Comparison of ENCODE assay signal across 22 cellular contexts in the genomic region with DNA sequence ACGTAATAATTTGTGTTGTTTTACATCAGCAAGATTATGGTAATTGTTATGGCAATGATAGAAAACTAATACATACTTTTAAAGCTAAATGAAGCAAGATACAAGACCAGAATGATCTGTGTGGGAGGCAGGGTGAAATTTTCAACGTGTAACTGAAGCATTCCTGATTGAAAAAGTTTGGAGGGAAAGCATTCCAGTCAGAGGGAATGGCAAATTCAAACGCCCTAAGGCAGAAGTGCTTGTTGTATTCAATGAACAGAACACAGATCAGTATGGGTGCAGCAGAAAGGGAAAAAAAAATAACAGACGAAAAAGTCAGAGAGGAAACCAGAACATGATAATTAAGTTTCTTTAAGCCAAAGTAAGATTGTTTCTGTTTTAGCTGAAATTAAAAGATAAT.
"Had no signal": no experiment of that assay in that cellular context is flagged by ENCODE, and none has a peak within 500 bp of the region (broad histone marks: within the 10 kb centered on the region; RNA-seq: fewer than 3 reads in every experiment).

No MANE protein-coding gene starts in this region.

- H3K36me3 ChIP-seq: gastroesophageal sphincter, left lung, transverse colon had no signal

- H3K9me3 Mint-ChIP-seq: activated T-helper 17 cell treated with anti-CD3 and anti-CD28 coated beads, Interleukin-2, amount 50 U/mL, for 72 hours had no signal

- H3K36me3 Mint-ChIP-seq: naive thymus-derived CD4-positive, alpha-beta T cell had no signal

- H3K27ac Mint-ChIP-seq: activated T-helper 17 cell treated with anti-CD3 and anti-CD28 coated beads, Interleukin-2, amount 50 U/mL, for 72 hours; naive thymus-derived CD4-positive, alpha-beta T cell; progenitor cell of endocrine pancreas had no signal

- H3K27me3 ChIP-seq: gastroesophageal sphincter, left lung, transverse colon had no signal

- H3K4me3 Mint-ChIP-seq: activated T-helper 17 cell treated with anti-CD3 and anti-CD28 coated beads, Interleukin-2, amount 50 U/mL, for 72 hours; naive thymus-derived CD4-positive, alpha-beta T cell had no signal

- H3K4me1 ChIP-seq: gastroesophageal sphincter, left lung, transverse colon had no signal

- DNase-seq: activated CD4-positive, alpha-beta T cell treated with anti-CD3 and anti-CD28 coated beads for 1 hour; activated CD4-positive, alpha-beta T cell treated with anti-CD3 and anti-CD28 coated beads, Interleukin-2, amount 50 U/mL, for 4 hours; activated naive CD4-positive, alpha-beta T cell treated with Interleukin-2 at 50 U/mL for 16 hours; aorta; dermis blood vessel endothelial cell; left lung; mammary epithelial cell; mucosa of descending colon; naive thymus-derived CD4-positive, alpha-beta T cell; nucleus accumbens; right cardiac atrium; stimulated activated CD4-positive, alpha-beta T cell treated with anti-CD3 and anti-CD28 coated beads, Interleukin-15, amount 100 ng/mL, for 24 hours; stimulated activated CD4-positive, alpha-beta T cell treated with anti-CD3 and anti-CD28 coated beads, Interleukin-4, amount 100 ng/mL, for 1 hour; stimulated activated naive CD4-positive, alpha-beta T cell treated with Interleukin-2 at 50 U/mL for 16 hours; substantia nigra; T-helper 1 cell; T1000; transverse colon had no signal

- H3K9me3 ChIP-seq: gastroesophageal sphincter, mucosa of descending colon, transverse colon had no signal

- H3K27me3 Mint-ChIP-seq: activated T-helper 17 cell treated with anti-CD3 and anti-CD28 coated beads, Interleukin-2, amount 50 U/mL, for 72 hours; naive thymus-derived CD4-positive, alpha-beta T cell; progenitor cell of endocrine pancreas had no signal

- H3K4me3 ChIP-seq: gastroesophageal sphincter, left lung, mucosa of descending colon, skin epidermis, transverse colon had no signal

- H3K27ac ChIP-seq: gastroesophageal sphincter, left lung, skin epidermis, transverse colon had no signal

- H3K4me1 Mint-ChIP-seq: activated T-helper 17 cell treated with anti-CD3 and anti-CD28 coated beads, Interleukin-2, amount 50 U/mL, for 72 hours; naive thymus-derived CD4-positive, alpha-beta T cell had no signal
